ENCODE assay signal across 16 cellular contexts in genomic region chr16:354971-355441, GRCh38. TPM values are rescaled to one million over a fixed set of nuclear protein-coding genes. Genes with fewer than 3 reads are reported as not detected.
DNase-seq lines count a peak whose midpoint lies in the region; ATAC-seq lines count a peak whose summit lies in the region.
"Had no signal": no experiment of that assay in that cellular context is flagged by ENCODE, and none has a peak within 500 bp of the region (broad histone marks: within the 10 kb centered on the region; RNA-seq: fewer than 3 reads in every experiment).

No MANE protein-coding gene starts in this region.

- H3K9me3 ChIP-seq in CD4-positive, CD25-positive, alpha-beta regulatory T cell (ENCODE audit: control insufficient read depth in 2 of 2, low read length in 2 of 2) = no peaks in the 10 kb centered on the region
- H3K9me3 ChIP-seq: A549, MG63 had no signal

- H3K4me1 Mint-ChIP-seq in CD4-positive, CD25-positive, alpha-beta regulatory T cell = peaks cover 0 to 41% (median 22%) of the 10 kb centered on the region in 4 donors
- H3K4me1 Mint-ChIP-seq in activated T-cell treated with anti-CD3 and anti-CD28 coated beads, Interleukin-2, amount 50 U/mL, for 4 hours (ENCODE audit: low read depth) = peaks cover 38% of the 10 kb centered on the region
- peaks cover 13 to 54% (median 37%) of the 10 kb centered on the region in 4 donors for H3K4me1 Mint-ChIP-seq in naive thymus-derived CD8-positive, alpha-beta T cell

- no peaks in the 10 kb centered on the region for H3K27me3 ChIP-seq in CD4-positive, CD25-positive, alpha-beta regulatory T cell (ENCODE audit: control insufficient read depth, insufficient read depth, low read length)
- H3K27me3 ChIP-seq: cardiac muscle cell, MG63 had no signal

- peaks cover 3% of the 10 kb centered on the region for H3K36me3 ChIP-seq in CD4-positive, CD25-positive, alpha-beta regulatory T cell (ENCODE audit: control insufficient read depth, insufficient read depth, low read length)
- H3K36me3 ChIP-seq: cardiac muscle cell had no signal

- H3K9me3 Mint-ChIP-seq in CD4-positive, CD25-positive, alpha-beta regulatory T cell = no peaks in the 10 kb centered on the region
- no peaks in the 10 kb centered on the region for H3K9me3 Mint-ChIP-seq in activated T-cell treated with anti-CD3 and anti-CD28 coated beads, Interleukin-2, amount 50 U/mL, for 4 hours
- H3K9me3 Mint-ChIP-seq in naive thymus-derived CD8-positive, alpha-beta T cell = no peaks in the 10 kb centered on the region

- peaks cover 7% of the 10 kb centered on the region for H3K36me3 Mint-ChIP-seq in CD4-positive, CD25-positive, alpha-beta regulatory T cell
- peaks cover 4% of the 10 kb centered on the region for H3K36me3 Mint-ChIP-seq in activated T-cell treated with anti-CD3 and anti-CD28 coated beads, Interleukin-2, amount 50 U/mL, for 4 hours (ENCODE audit: insufficient read depth)
- peaks cover 0 to 11% (median 0%) of the 10 kb centered on the region in 3 donors for H3K36me3 Mint-ChIP-seq in naive thymus-derived CD8-positive, alpha-beta T cell

- H3K27ac Mint-ChIP-seq in CD4-positive, CD25-positive, alpha-beta regulatory T cell = peak overlapping the region; percentile 89 to 99 (median 93)
- peak overlapping the region; percentile 92 to 97 (median 95) for H3K27ac Mint-ChIP-seq in naive thymus-derived CD8-positive, alpha-beta T cell

- ATAC-seq in CD4-positive, CD25-positive, alpha-beta regulatory T cell (ENCODE audit: low read depth in 2 of 2) = peak in 1 of 2 donors; percentile 10
- no peak for ATAC-seq in activated T-cell treated with anti-CD3 and anti-CD28 coated beads, Interleukin-2, amount 50 U/mL, for 4 hours
- peak; percentile 46 to 47 for ATAC-seq in naive thymus-derived CD8-positive, alpha-beta T cell
- ATAC-seq in GM18502 (IDR thresholded peaks at IDR 0.05; ENCODE audit: poor library complexity, unreplicated experiment) (no peak), left lobe of liver (no peak)
- ATAC-seq: A549 had no signal

- peak overlapping the region; percentile 76 to 91 (median 79) for H3K4me3 Mint-ChIP-seq in CD4-positive, CD25-positive, alpha-beta regulatory T cell
- peak overlapping the region; percentile 69 for H3K4me3 Mint-ChIP-seq in activated T-cell treated with anti-CD3 and anti-CD28 coated beads, Interleukin-2, amount 50 U/mL, for 4 hours
- H3K4me3 Mint-ChIP-seq in naive thymus-derived CD8-positive, alpha-beta T cell = peak overlapping the region; percentile 74 to 90 (median 84)

- H3K27ac ChIP-seq in CD4-positive, CD25-positive, alpha-beta regulatory T cell (ENCODE audit: insufficient read depth, low read length, poor library complexity, severe bottlenecking) = peak overlapping the region; percentile 53
- H3K27ac ChIP-seq: A549, cardiac muscle cell had no signal

- peak; percentile 70 for DNase-seq in activated CD8-positive, alpha-beta memory T cell treated with anti-CD3 and anti-CD28 coated beads for 24 hours
- no peak for DNase-seq in activated CD8-positive, alpha-beta memory T cell treated with anti-CD3 and anti-CD28 coated beads, Interleukin-2, amount 50 U/mL, for 48 hours
- peak in 2 of 3 donors; percentile 46 to 87 for DNase-seq in CD4-positive, CD25-positive, alpha-beta regulatory T cell
- no peak for DNase-seq in activated T-cell treated with anti-CD3 and anti-CD28 coated beads, Interleukin-2, amount 50 U/mL, for 4 hours
- peak in 9 of 10 donors; percentile 21 to 82 (median 54) for DNase-seq in naive thymus-derived CD8-positive, alpha-beta T cell
- DNase-seq in NOMO-1 treated with DMSO at 0.1 percent for 48 hours (lab: John Stamatoyannopoulos, UW; ENCODE audit: unreplicated experiment) (no peak), left lobe of liver (ENCODE audit: low spot score) (no peak)
- DNase-seq: activated CD4-positive, CD25-positive, alpha-beta regulatory T cell treated with anti-CD3 and anti-CD28 coated beads, Interleukin-2, amount 50 U/mL, for 72 hours; effector CD4-positive, alpha-beta T cell; MG63; NCI-H187 treated with DMSO at 0.1 percent for 48 hours; Right ventricle myocardium superior; stimulated activated naive CD4-positive, alpha-beta T cell treated with Interleukin-2 at 50 U/mL for 16 hours had no signal

- H3K27me3 Mint-ChIP-seq in CD4-positive, CD25-positive, alpha-beta regulatory T cell = no peaks in the 10 kb centered on the region
- H3K27me3 Mint-ChIP-seq in activated T-cell treated with anti-CD3 and anti-CD28 coated beads, Interleukin-2, amount 50 U/mL, for 4 hours (ENCODE audit: low read depth) = no peaks in the 10 kb centered on the region
- no peaks in the 10 kb centered on the region for H3K27me3 Mint-ChIP-seq in naive thymus-derived CD8-positive, alpha-beta T cell

- H3K4me1 ChIP-seq in CD4-positive, CD25-positive, alpha-beta regulatory T cell (ENCODE audit: control insufficient read depth, insufficient read depth, low read length, poor library complexity, severe bottlenecking) = peaks cover 46% of the 10 kb centered on the region

- POLR2A ChIA-PET in naive thymus-derived CD8-positive, alpha-beta T cell (lab: Charles Lee) = interaction anchor here (0.8 to 4.8 kb wide), 10 partner anchors 12 to 126 kb away, joined by 3 to 24 read pairs (median 6); partner anchors contain the start of genes DECR2, FAM234A, LUC7L and MRPL28

- peak overlapping the region; percentile 44 for H3K4me3 ChIP-seq in CD4-positive, CD25-positive, alpha-beta regulatory T cell (ENCODE audit: low read depth, low read length)
- H3K4me3 ChIP-seq: A549, cardiac muscle cell, MG63 had no signal

RNA-seq across cellular contexts. Expression of gene AXIN1, which starts 2.5 kb away (rescaled TPM):
- total RNA-seq in CD4-positive, CD25-positive, alpha-beta regulatory T cell = 45.2 TPM
- polyA plus RNA-seq in CD4-positive, CD25-positive, alpha-beta regulatory T cell = 1 to 10 TPM; 1.1 to 2.9 (median 1.4) TPM
- 10 to 100 TPM; 34.1 to 40.4 (median 35.4) TPM for total RNA-seq in activated T-cell treated with anti-CD3 and anti-CD28 coated beads, Interleukin-2, amount 50 U/mL, for 4 hours
- total RNA-seq in naive thymus-derived CD8-positive, alpha-beta T cell = 10 to 100 TPM; 40.7 to 44.0 TPM
- 1 to 10 TPM; 1.6 to 4.1 (median 2.2) TPM for polyA plus RNA-seq in naive thymus-derived CD8-positive, alpha-beta T cell
- total RNA-seq in left lobe of liver = 8.5 TPM

RNA-seq across cellular contexts. Expression of gene MRPL28, which starts 15.3 kb away (rescaled TPM):
- total RNA-seq in CD4-positive, CD25-positive, alpha-beta regulatory T cell = 37.8 TPM
- 100 to 1,000 TPM in 1 of 4 donors, 10 to 100 TPM in 3; 63.0 to 109 (median 85.2) TPM for polyA plus RNA-seq in CD4-positive, CD25-positive, alpha-beta regulatory T cell
- total RNA-seq in activated T-cell treated with anti-CD3 and anti-CD28 coated beads, Interleukin-2, amount 50 U/mL, for 4 hours = 100 to 1,000 TPM; 124 to 136 (median 128) TPM
- total RNA-seq in naive thymus-derived CD8-positive, alpha-beta T cell = 10 to 100 TPM; 32.4 to 33.3 TPM
- 10 to 100 TPM; 57.4 to 66.6 (median 64.7) TPM for polyA plus RNA-seq in naive thymus-derived CD8-positive, alpha-beta T cell
- 36.1 TPM for total RNA-seq in left lobe of liver

RNA-seq across cellular contexts. Expression of gene PGAP6, which starts 26.8 kb away (rescaled TPM):
- 71.4 TPM for total RNA-seq in CD4-positive, CD25-positive, alpha-beta regulatory T cell
- 10 to 100 TPM in 3 of 4 donors, 1 to 10 TPM in 1; 7.8 to 45.3 (median 32.2) TPM for polyA plus RNA-seq in CD4-positive, CD25-positive, alpha-beta regulatory T cell
- total RNA-seq in activated T-cell treated with anti-CD3 and anti-CD28 coated beads, Interleukin-2, amount 50 U/mL, for 4 hours = 10 to 100 TPM; 33.4 to 39.1 (median 34.0) TPM
- total RNA-seq in naive thymus-derived CD8-positive, alpha-beta T cell = 10 to 100 TPM; 80.1 to 80.4 TPM
- polyA plus RNA-seq in naive thymus-derived CD8-positive, alpha-beta T cell = 10 to 100 TPM; 19.5 to 38.1 (median 22.0) TPM
- total RNA-seq in left lobe of liver = 32.6 TPM

RNA-seq across cellular contexts. Expression of gene NME4, which starts 42.0 kb away (rescaled TPM):
- total RNA-seq in CD4-positive, CD25-positive, alpha-beta regulatory T cell = 6.7 TPM
- 10 to 100 TPM; 16.2 to 29.8 (median 23.1) TPM for polyA plus RNA-seq in CD4-positive, CD25-positive, alpha-beta regulatory T cell
- total RNA-seq in activated T-cell treated with anti-CD3 and anti-CD28 coated beads, Interleukin-2, amount 50 U/mL, for 4 hours = 10 to 100 TPM; 46.1 to 78.9 (median 52.7) TPM
- total RNA-seq in naive thymus-derived CD8-positive, alpha-beta T cell = 10 to 100 TPM; 29.7 to 33.2 TPM
- 10 to 100 TPM; 38.9 to 61.9 (median 60.7) TPM for polyA plus RNA-seq in naive thymus-derived CD8-positive, alpha-beta T cell
- total RNA-seq in left lobe of liver = 64.9 TPM

RNA-seq across cellular contexts. Expression of gene DECR2, which starts 46.7 kb away (rescaled TPM):
- total RNA-seq in CD4-positive, CD25-positive, alpha-beta regulatory T cell = 4.8 TPM
- 1 to 10 TPM; 2.2 to 4.5 (median 2.7) TPM for polyA plus RNA-seq in CD4-positive, CD25-positive, alpha-beta regulatory T cell
- 10 to 100 TPM; 16.9 to 19.1 (median 17.8) TPM for total RNA-seq in activated T-cell treated with anti-CD3 and anti-CD28 coated beads, Interleukin-2, amount 50 U/mL, for 4 hours
- total RNA-seq in naive thymus-derived CD8-positive, alpha-beta T cell = 10 to 100 TPM in 1 of 2 experiments, 1 to 10 TPM in 1; 8.5 to 10.8 TPM
- 10 to 100 TPM in 1 of 3 donors, 1 to 10 TPM in 2; 7.4 to 12.2 (median 8.5) TPM for polyA plus RNA-seq in naive thymus-derived CD8-positive, alpha-beta T cell
- total RNA-seq in left lobe of liver = 109 TPM

Comparison
In these comparisons a context has a peak if more than half of its experiments do, and no peak if none do; other contexts are left out.
1. DNase-seq: peak in activated CD8-positive, alpha-beta memory T cell treated with anti-CD3 and anti-CD28 coated beads for 24 hours (single experiment), CD4-positive, CD25-positive, alpha-beta regulatory T cell (2 of 3) and naive thymus-derived CD8-positive, alpha-beta T cell (9 of 10); none in activated CD8-positive, alpha-beta memory T cell treated with anti-CD3 and anti-CD28 coated beads, Interleukin-2, amount 50 U/mL, for 48 hours (single experiment), activated T-cell treated with anti-CD3 and anti-CD28 coated beads, Interleukin-2, amount 50 U/mL, for 4 hours (single experiment), NOMO-1 treated with DMSO at 0.1 percent for 48 hours (single experiment) and left lobe of liver (single experiment).
2. ATAC-seq: peak in naive thymus-derived CD8-positive, alpha-beta T cell (2 of 2); none in activated T-cell treated with anti-CD3 and anti-CD28 coated beads, Interleukin-2, amount 50 U/mL, for 4 hours (0 of 2), GM18502 (single experiment) and left lobe of liver (single experiment).
3. Peak in every context shown above with its lines, with median percentiles within 50 percentile points of each other: H3K4me3 Mint-ChIP-seq.